Comparison of ENCODE assay signal across 1 cellular context in genomic region chr12:46357438-46358324, GRCh38.
A peak's percentile ranks its signal among the peaks of the same experiment; 100 is the strongest.
TF ChIP-seq lines count a peak whose summit lies in the region.

No MANE protein-coding gene starts in this region.

TF ChIP-seq in HepG2, 621 proteins besides CTCF, POLR2A, EP300 and RAD21 (continued from another document and continues in another):
- peak; percentile 80; the same call in 1 of the 2 replicates for TF ChIP-seq ZNF275 (CRISPR knock-in tag; IDR thresholded peaks at IDR 0.05; ENCODE audit: borderline replicate concordance)
- peak; percentile 78; the same call in 1 of the 2 replicates for TF ChIP-seq GZF1 (CRISPR knock-in tag; IDR thresholded peaks at IDR 0.05)
- TF ChIP-seq ARHGAP35 (CRISPR knock-in tag; IDR thresholded peaks at IDR 0.05; ENCODE audit: borderline replicate concordance): 0 out of 2 replicates have a peak, but pooled peaks have one; percentile 58
- peak; percentile 45 for TF ChIP-seq ZNF574 (CRISPR knock-in tag; IDR thresholded peaks at IDR 0.05)
- no peak for TF ChIP-seq ZFP37 (CRISPR knock-in tag; IDR thresholded peaks at IDR 0.05; ENCODE audit: borderline replicate concordance)
- no peak for TF ChIP-seq NR0B2 (CRISPR knock-in tag; IDR thresholded peaks at IDR 0.05)
- TF ChIP-seq IRF1 (CRISPR knock-in tag; IDR thresholded peaks at IDR 0.05; ENCODE audit: low read depth): no peak
- peak; percentile 82; the same call in 1 of the 2 replicates for TF ChIP-seq STAT5B (CRISPR knock-in tag; IDR thresholded peaks at IDR 0.05)
- no peak for TF ChIP-seq ZBTB2 (CRISPR knock-in tag; IDR thresholded peaks at IDR 0.05; ENCODE audit: low read depth)
- TF ChIP-seq HNRNPUL1 (IDR thresholded peaks at IDR 0.05; ENCODE audit: low read depth, low read length): peak; percentile 84
- peak; percentile 56 for TF ChIP-seq MEF2D (CRISPR knock-in tag; IDR thresholded peaks at IDR 0.05)
- peak; percentile 76; the same call in 1 of the 2 replicates for TF ChIP-seq STAT6 (CRISPR knock-in tag; IDR thresholded peaks at IDR 0.05; ENCODE audit: borderline replicate concordance)
- TF ChIP-seq TOPORS (CRISPR knock-in tag; IDR thresholded peaks at IDR 0.05): no peak
- TF ChIP-seq ZNF672 (CRISPR knock-in tag; IDR thresholded peaks at IDR 0.05): no peak
- peak; percentile 33; the same call in 1 of the 2 replicates for TF ChIP-seq SMAD9 (CRISPR knock-in tag; IDR thresholded peaks at IDR 0.05)
- TF ChIP-seq MIXL1 (CRISPR knock-in tag; IDR thresholded peaks at IDR 0.05): peak; percentile 43; the same call in 1 of the 2 replicates
- TF ChIP-seq MEIS1 (CRISPR knock-in tag; IDR thresholded peaks at IDR 0.05; ENCODE audit: borderline replicate concordance): no peak
- TF ChIP-seq THAP9 (CRISPR knock-in tag; IDR thresholded peaks at IDR 0.05; ENCODE audit: borderline replicate concordance): no peak
- no peak for TF ChIP-seq SMARCC2 (IDR thresholded peaks at IDR 0.05)
- TF ChIP-seq ZNF230 (CRISPR knock-in tag; IDR thresholded peaks at IDR 0.05): no peak
- TF ChIP-seq RFXAP (CRISPR knock-in tag; IDR thresholded peaks at IDR 0.05; ENCODE audit: borderline replicate concordance): 0 out of 2 replicates have a peak, but pooled peaks have one; percentile 48
- TF ChIP-seq GTF2F1 (IDR thresholded peaks at IDR 0.05; ENCODE audit: low read length): peak; percentile 11; the same call in 1 of the 2 replicates
- peak; percentile 48; the same call in 1 of the 2 replicates for TF ChIP-seq ISL2 (CRISPR knock-in tag; IDR thresholded peaks at IDR 0.05)
- TF ChIP-seq ZNF710 (CRISPR knock-in tag; IDR thresholded peaks at IDR 0.05; ENCODE audit: borderline replicate concordance): 0 out of 2 replicates have a peak, but pooled peaks have one; percentile 42
- peak; percentile 100 for TF ChIP-seq PAF1 (CRISPR knock-in tag; IDR thresholded peaks at IDR 0.05)
- peak; percentile 61; the same call in 1 of the 2 replicates for TF ChIP-seq BCL3 (CRISPR knock-in tag; IDR thresholded peaks at IDR 0.05)
- TF ChIP-seq ZNF280D (CRISPR knock-in tag; IDR thresholded peaks at IDR 0.05): peak; percentile 83
- TF ChIP-seq REPIN1 (CRISPR knock-in tag; IDR thresholded peaks at IDR 0.05; ENCODE audit: borderline replicate concordance, low read depth): peak; percentile 86
- no peak for TF ChIP-seq PHF8 (CRISPR knock-in tag; IDR thresholded peaks at IDR 0.05)
